In genomic region chr6:29071831-29072723, GRCh38 we compare ENCODE assay signal across 9 cellular contexts. TPM values are rescaled to one million over a fixed set of nuclear protein-coding genes. Genes with fewer than 3 reads are reported as not detected.
DNase-seq lines count a peak whose midpoint lies in the region; ATAC-seq and TF ChIP-seq lines count a peak whose summit lies in the region.
"Had no signal": no experiment of that assay in that cellular context is flagged by ENCODE, and none has a peak within 500 bp of the region (broad histone marks: within the 10 kb centered on the region; RNA-seq: fewer than 3 reads in every experiment).

No MANE protein-coding gene starts in this region.

- H3K27me3 Mint-ChIP-seq in naive B cell: peaks cover 16 to 27% (median 26%) of the 10 kb centered on the region in 3 donors
- peaks cover 2 to 14% (median 4%) of the 10 kb centered on the region in 3 donors for H3K27me3 Mint-ChIP-seq in immature natural killer cell (ENCODE audit: low read depth in 3 of 3)

- peak; percentile 61 for TF ChIP-seq CTCF in cardiac fibroblast (IDR thresholded peaks at IDR 0.05; ENCODE audit: low read depth, low read length)

- no peak overlapping the region for H3K4me3 ChIP-seq in cardiac fibroblast (replicated peaks in 1 of 2; ENCODE audit: low read depth in 2 of 2, low read length in 2 of 2)

- DNase-seq in CMK (ENCODE audit: low read depth) (peak; percentile 9), GM19240 (ENCODE audit: insufficient read length, low spot score) (peak; percentile 29), NCI-H2196 (lab: John Stamatoyannopoulos, UW; ENCODE audit: unreplicated experiment) (peak; percentile 4), cardiac fibroblast (ENCODE audit: low read depth in 2 of 2) (peak; percentile 10 to 35), naive B cell (no peak), dedifferentiated amniotic fluid mesenchymal stem cell (ENCODE audit: extremely low spot score) (no peak), immature natural killer cell (no peak)

- H3K4me3 Mint-ChIP-seq in naive B cell (no peak overlapping the region), immature natural killer cell (no peak overlapping the region)

- H3K9me3 Mint-ChIP-seq in naive B cell (peaks cover 0 to 18% (median 4%) of the 10 kb centered on the region in 7 donors), immature natural killer cell (peaks cover 0 to 11% (median 1%) of the 10 kb centered on the region in 6 donors)

- H3K4me1 Mint-ChIP-seq in naive B cell (no peaks in the 10 kb centered on the region), immature natural killer cell (no peaks in the 10 kb centered on the region)

- no peaks in the 10 kb centered on the region for H3K36me3 Mint-ChIP-seq in naive B cell
- no peaks in the 10 kb centered on the region for H3K36me3 Mint-ChIP-seq in immature natural killer cell

- H3K27ac Mint-ChIP-seq in naive B cell: peak overlapping the region in 1 of 6 donors; percentile 18
- H3K27ac Mint-ChIP-seq in immature natural killer cell: no peak overlapping the region

- ATAC-seq in naive B cell (ENCODE audit: low read depth in 2 of 2) (peak; percentile 27 to 42), GM18870 (IDR thresholded peaks at IDR 0.05; ENCODE audit: unreplicated experiment) (no peak)

RNA-seq across cellular contexts. Expression of gene OR2B3, which starts 15.0 kb away (rescaled TPM):
- polyA plus RNA-seq in naive B cell (ENCODE audit: low read depth in 6 of 6) (not detected), immature natural killer cell (not detected)
- polyA plus RNA-seq: urinary bladder had no signal

RNA-seq across cellular contexts. Expression of gene OR2W1, which starts 27.1 kb away (rescaled TPM):
- polyA plus RNA-seq in naive B cell (ENCODE audit: low read depth in 6 of 6) (not detected), immature natural killer cell (not detected)
- polyA plus RNA-seq: urinary bladder had no signal

RNA-seq across cellular contexts. Expression of gene OR2J1, which starts 27.2 kb away (rescaled TPM):
- not detected for polyA plus RNA-seq in naive B cell (ENCODE audit: low read depth in 6 of 6)
- polyA plus RNA-seq in immature natural killer cell: not detected
- polyA plus RNA-seq: urinary bladder had no signal

RNA-seq across cellular contexts. Expression of gene OR2J3, which starts 35.8 kb away (rescaled TPM):
- polyA plus RNA-seq in naive B cell (ENCODE audit: low read depth in 6 of 6): not detected
- not detected for polyA plus RNA-seq in immature natural killer cell
- polyA plus RNA-seq: urinary bladder had no signal

Comparison
In these comparisons a context has a peak if more than half of its experiments do, and no peak if none do; other contexts are left out.
1. DNase-seq: peak in CMK (single experiment), GM19240 (single experiment), NCI-H2196 (single experiment) and cardiac fibroblast (2 of 2); none in naive B cell (single experiment), dedifferentiated amniotic fluid mesenchymal stem cell (single experiment) and immature natural killer cell (0 of 3).